In the genomic region with DNA sequence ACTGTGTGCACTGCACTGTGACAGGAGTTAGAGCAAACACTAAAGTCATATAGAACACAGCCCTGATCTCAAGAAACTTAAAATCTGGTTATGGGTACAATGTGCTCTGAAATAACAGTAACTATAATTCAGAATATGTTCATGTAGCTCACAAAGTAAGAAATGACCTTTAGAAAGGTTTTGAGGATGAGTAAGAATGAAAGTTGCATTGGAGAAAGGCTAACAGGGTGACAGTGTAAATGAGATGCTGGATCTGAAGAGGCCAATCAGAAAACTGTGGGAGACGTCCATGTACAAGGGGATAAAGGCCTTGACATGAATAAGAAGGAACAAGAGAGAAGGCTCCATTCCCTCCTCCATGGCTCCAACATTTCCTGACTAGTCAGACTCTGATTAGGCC, we compare ENCODE assay signal across 21 cellular contexts.
DNase-seq lines count a peak whose midpoint lies in the region; ATAC-seq lines count a peak whose summit lies in the region.
"Had no signal": no experiment of that assay in that cellular context is flagged by ENCODE, and none has a peak within 500 bp of the region (broad histone marks: within the 10 kb centered on the region; RNA-seq: fewer than 3 reads in every experiment).

No MANE protein-coding gene starts in this region.

- no peak overlapping the region for H4K91ac ChIP-seq in neuronal stem cell (ENCODE audit: low read depth, low read length, poor library complexity)

- no peak overlapping the region for H3K9ac ChIP-seq in neuronal stem cell (ENCODE audit: low read depth, low read length, poor library complexity)

- H4K8ac ChIP-seq in neuronal stem cell (ENCODE audit: low read depth, low read length), result no peak overlapping the region

- no peak overlapping the region for H3K4me2 ChIP-seq in neuronal stem cell (ENCODE audit: insufficient read depth, low read length, poor library complexity, severe bottlenecking)
- H3K4me2 ChIP-seq: PC-9 had no signal

- H3K36me3 ChIP-seq in neuronal stem cell (replicated peaks in 1 of 2; ENCODE audit: control insufficient read depth in 2 of 2, insufficient read depth in 2 of 2, low read length in 2 of 2), result peaks cover 0 to 4% of the 10 kb centered on the region in 2 donors
- H3K36me3 ChIP-seq: gastroesophageal sphincter, upper lobe of left lung had no signal

- no peak overlapping the region for H3K23ac ChIP-seq in neuronal stem cell (ENCODE audit: low read depth, low read length, poor library complexity)

- H2BK12ac ChIP-seq in neuronal stem cell (ENCODE audit: low read length), result no peak overlapping the region

- H3K18ac ChIP-seq in neuronal stem cell (ENCODE audit: low read length), result no peak overlapping the region

- H3K14ac ChIP-seq in neuronal stem cell (ENCODE audit: low read length), result no peak overlapping the region

- H2AK5ac ChIP-seq in neuronal stem cell (ENCODE audit: low read depth, low read length), result no peak overlapping the region

- no CpG with 5 or more reads among the region's 1 CpG for WGBS in neuronal stem cell (ENCODE audit: extremely low coverage in 2 of 2, insufficient read length in 2 of 2, insufficient replicate concordance in 1 of 2), 2 donors

- no peaks in the 10 kb centered on the region for H3K79me1 ChIP-seq in neuronal stem cell (ENCODE audit: low read depth, low read length)

- H3K4ac ChIP-seq in neuronal stem cell (ENCODE audit: low read length), result no peak overlapping the region

- no peak overlapping the region for H2BK15ac ChIP-seq in neuronal stem cell (ENCODE audit: low read length)

- H3K4me3 ChIP-seq in neuronal stem cell (ENCODE audit: low read length in 2 of 2), result no peak overlapping the region
- H3K4me3 ChIP-seq: gastroesophageal sphincter, PC-9, upper lobe of left lung had no signal

- H3K27me3 ChIP-seq in neuronal stem cell (ENCODE audit: control insufficient read depth in 3 of 3, insufficient read depth in 3 of 3, low read depth in 1 of 3, low read length in 3 of 3), result no peaks in the 10 kb centered on the region
- H3K27me3 ChIP-seq: gastroesophageal sphincter, upper lobe of left lung had no signal

- H3K27ac ChIP-seq in neuronal stem cell (replicated peaks; ENCODE audit: low read length), result no peak overlapping the region
- H3K27ac ChIP-seq: gastroesophageal sphincter, HL-60, PC-9, upper lobe of left lung had no signal

- no peaks in the 10 kb centered on the region for H3K9me3 ChIP-seq in neuronal stem cell (replicated peaks in 1 of 2; ENCODE audit: control insufficient read depth in 2 of 2, insufficient read depth in 1 of 2, low read depth in 1 of 2, low read length in 2 of 2)
- H3K9me3 ChIP-seq: gastroesophageal sphincter, upper lobe of left lung had no signal

- peak; percentile 47 for ATAC-seq in GM19023 (IDR thresholded peaks at IDR 0.05; ENCODE audit: unreplicated experiment)
- peak; percentile 62 for ATAC-seq in HG02588 (IDR thresholded peaks at IDR 0.05; ENCODE audit: unreplicated experiment)
- ATAC-seq in HG03280 (IDR thresholded peaks at IDR 0.05; ENCODE audit: unreplicated experiment), result peak; percentile 35
- ATAC-seq: esophagus mucosa; gastroesophageal sphincter; natural killer cell treated with Interleukin-12 subunit alpha and Interleukin-12 subunit beta and Interleukin-15 and Interleukin-18, amount 100 ng/mL, for 72 hours had no signal

- peaks cover 1 to 17% of the 10 kb centered on the region in 2 donors for H3K4me1 ChIP-seq in neuronal stem cell (ENCODE audit: control insufficient read depth in 2 of 2, insufficient read depth in 1 of 2, low read depth in 1 of 2, low read length in 2 of 2)
- H3K4me1 ChIP-seq: gastroesophageal sphincter, upper lobe of left lung had no signal

- H2BK120ac ChIP-seq in neuronal stem cell (ENCODE audit: low read depth, low read length), result no peak overlapping the region

- no peak for DNase-seq in neuronal stem cell (ENCODE audit: low spot score)
- no peak for DNase-seq in GM19238 (ENCODE audit: insufficient read length, low spot score)
- DNase-seq in activated CD8-positive, alpha-beta memory T cell treated with anti-CD3 and anti-CD28 coated beads, Interleukin-2, amount 50 U/mL, for 4 hours, result no peak
- no peak for DNase-seq in activated effector memory CD4-positive, alpha-beta T cell treated with anti-CD3 and anti-CD28 coated beads, Interleukin-2, amount 50 U/mL, for 16 hours
- DNase-seq: activated CD4-positive, alpha-beta T cell treated with anti-CD3 and anti-CD28 coated beads, Interleukin-2, amount 50 U/mL, for 1 hour; activated gamma-delta T cell; amygdala; effector CD4-positive, alpha-beta T cell; left colon; NCI-H2227 treated with DMSO at 0.1 percent for 48 hours; PC-9; SIG-M5; stimulated activated CD4-positive, alpha-beta T cell treated with anti-CD3 and anti-CD28 coated beads, Interleukin-2, amount 100 ng/mL, for 24 hours; upper lobe of left lung had no signal

- H2AFZ ChIP-seq in neuronal stem cell (ENCODE audit: low read length), result peak overlapping the region; percentile 27

- peak overlapping the region; percentile 6 for H2BK5ac ChIP-seq in neuronal stem cell (ENCODE audit: low read length)
